Comparison of ENCODE assay signal across 13 cellular contexts in genomic region chr6:122580731-122581130, GRCh38. TPM values are rescaled to one million over a fixed set of nuclear protein-coding genes. Genes with fewer than 3 reads are reported as not detected.
DNase-seq lines count a peak whose midpoint lies in the region; ATAC-seq and TF ChIP-seq lines count a peak whose summit lies in the region.
"Had no signal": no experiment of that assay in that cellular context is flagged by ENCODE, and none has a peak within 500 bp of the region (broad histone marks: within the 10 kb centered on the region; RNA-seq: fewer than 3 reads in every experiment).

No MANE protein-coding gene starts in this region.

- H3K79me1 ChIP-seq in mesenchymal stem cell (replicated peaks; ENCODE audit: low read length, poor library complexity, severe bottlenecking) = no peaks in the 10 kb centered on the region

- H3F3A ChIP-seq in MM.1S (ENCODE audit: insufficient read depth, low read length) = no peaks in the 10 kb centered on the region

- no peak overlapping the region for H2AK5ac ChIP-seq in mesenchymal stem cell (ENCODE audit: low read length, severe bottlenecking)

- no peak overlapping the region for H3K4me3 Mint-ChIP-seq in activated T-helper 2 cell treated with anti-CD3 and anti-CD28 coated beads, Interferon-gamma antibody, Interleukin-2, Interleukin-4, amounts not matched to agents 10 μg/mL and 5 μg/mL and 100 μg/mL, durations not matched to agents 14 hours and 24 hours and 36 hours (ENCODE audit: low read depth)
- H3K4me3 Mint-ChIP-seq: activated T-cell treated with anti-CD3 and anti-CD28 coated beads, Interleukin-2, amount 50 U/mL, for 4 hours; CD4-positive, CD25-positive, alpha-beta regulatory T cell; natural killer cell had no signal

- H3K27ac Mint-ChIP-seq in activated T-helper 2 cell treated with anti-CD3 and anti-CD28 coated beads, Interferon-gamma antibody, Interleukin-2, Interleukin-4, amounts not matched to agents 10 μg/mL and 5 μg/mL and 100 μg/mL, durations not matched to agents 14 hours and 24 hours and 36 hours = no peak overlapping the region
- H3K27ac Mint-ChIP-seq: CD4-positive, CD25-positive, alpha-beta regulatory T cell; natural killer cell had no signal

- H3K14ac ChIP-seq in mesenchymal stem cell (ENCODE audit: low read length in 2 of 2) = no peak overlapping the region

- H2BK5ac ChIP-seq in mesenchymal stem cell (ENCODE audit: low read depth, low read length, poor library complexity, severe bottlenecking) = no peak overlapping the region

- H3K27me3 Mint-ChIP-seq in activated T-helper 2 cell treated with anti-CD3 and anti-CD28 coated beads, Interferon-gamma antibody, Interleukin-2, Interleukin-4, amounts not matched to agents 10 μg/mL and 5 μg/mL and 100 μg/mL, durations not matched to agents 14 hours and 24 hours and 36 hours (ENCODE audit: low read depth) = no peaks in the 10 kb centered on the region

- H3K4me3 ChIP-seq in MM.1S (ENCODE audit: low read length) = no peak overlapping the region
- H3K4me3 ChIP-seq in mesenchymal stem cell (ENCODE audit: insufficient read depth in 1 of 2, low read depth in 1 of 2, low read length in 2 of 2) = no peak overlapping the region

- no peak overlapping the region for H4K91ac ChIP-seq in mesenchymal stem cell (ENCODE audit: low read length)

- no peaks in the 10 kb centered on the region for H3K36me3 ChIP-seq in MM.1S (replicated peaks; ENCODE audit: insufficient read depth, low read length)
- H3K36me3 ChIP-seq in mesenchymal stem cell (ENCODE audit: control insufficient read depth in 1 of 2, insufficient read depth in 2 of 2, low read depth in 1 of 2, low read length in 2 of 2) = no peaks in the 10 kb centered on the region
- H3K36me3 ChIP-seq: WERI-Rb-1 had no signal

- H3K36me3 Mint-ChIP-seq in activated T-helper 2 cell treated with anti-CD3 and anti-CD28 coated beads, Interferon-gamma antibody, Interleukin-2, Interleukin-4, amounts not matched to agents 10 μg/mL and 5 μg/mL and 100 μg/mL, durations not matched to agents 14 hours and 24 hours and 36 hours (ENCODE audit: low read depth) = no peaks in the 10 kb centered on the region
- H3K36me3 Mint-ChIP-seq: CD4-positive, CD25-positive, alpha-beta regulatory T cell; natural killer cell had no signal

- no peak overlapping the region for H2BK15ac ChIP-seq in mesenchymal stem cell (ENCODE audit: low read depth, poor library complexity, severe bottlenecking)

- no peaks in the 10 kb centered on the region for H3K9me3 Mint-ChIP-seq in activated T-helper 2 cell treated with anti-CD3 and anti-CD28 coated beads, Interferon-gamma antibody, Interleukin-2, Interleukin-4, amounts not matched to agents 10 μg/mL and 5 μg/mL and 100 μg/mL, durations not matched to agents 14 hours and 24 hours and 36 hours

- H3K79me2 ChIP-seq in MM.1S (ENCODE audit: low read length) = no peaks in the 10 kb centered on the region

- no peak overlapping the region for H2BK12ac ChIP-seq in mesenchymal stem cell (ENCODE audit: low read length in 2 of 2)

- H3K4ac ChIP-seq in mesenchymal stem cell (ENCODE audit: low read depth in 1 of 2, low read length in 2 of 2) = no peak overlapping the region

- no peaks in the 10 kb centered on the region for H3K4me1 Mint-ChIP-seq in activated T-helper 2 cell treated with anti-CD3 and anti-CD28 coated beads, Interferon-gamma antibody, Interleukin-2, Interleukin-4, amounts not matched to agents 10 μg/mL and 5 μg/mL and 100 μg/mL, durations not matched to agents 14 hours and 24 hours and 36 hours (ENCODE audit: low read depth)
- H3K4me1 Mint-ChIP-seq: CD4-positive, CD25-positive, alpha-beta regulatory T cell; natural killer cell had no signal

- no peak overlapping the region for H3K23ac ChIP-seq in mesenchymal stem cell (ENCODE audit: low read length in 2 of 2)

- H4K8ac ChIP-seq in mesenchymal stem cell (ENCODE audit: low read length) = no peak overlapping the region

- TF ChIP-seq CTCF in MM.1S (IDR thresholded peaks at IDR 0.05; ENCODE audit: low read length) (0 out of 2 replicates have a peak, but pooled peaks have one; percentile 4), VCaP (conservative IDR thresholded peaks at IDR 0.05) (peak; percentile 37; the same call in 1 of the 2 replicates)

- no peak overlapping the region for H3K18ac ChIP-seq in mesenchymal stem cell (ENCODE audit: low read depth in 1 of 2, low read length in 2 of 2)

- H2AFZ ChIP-seq in MM.1S (ENCODE audit: low read length) (no peak overlapping the region), mesenchymal stem cell (ENCODE audit: low read depth, low read length) (no peak overlapping the region)

- no peaks in the 10 kb centered on the region for H3K4me1 ChIP-seq in MM.1S (ENCODE audit: low read length)
- no peaks in the 10 kb centered on the region for H3K4me1 ChIP-seq in mesenchymal stem cell (ENCODE audit: control insufficient read depth, insufficient read depth, low read depth, low read length)

- no peak for ATAC-seq in GM19463 (IDR thresholded peaks at IDR 0.05; ENCODE audit: unreplicated experiment)
- ATAC-seq: activated T-cell treated with anti-CD3 and anti-CD28 coated beads, Interleukin-2, amount 50 U/mL, for 4 hours; natural killer cell had no signal

- H3K27me3 ChIP-seq in MM.1S (replicated peaks; ENCODE audit: insufficient read depth, low read length) (no peaks in the 10 kb centered on the region), mesenchymal stem cell (ENCODE audit: control insufficient read depth in 1 of 2, insufficient read depth in 1 of 2, low read length in 2 of 2) (no peaks in the 10 kb centered on the region)

- no peaks in the 10 kb centered on the region for H3K9me2 ChIP-seq in MM.1S (replicated peaks; ENCODE audit: insufficient read depth, low read length)

- no CpG with 5 or more reads among the region's 3 CpGs for WGBS in mesenchymal stem cell

- intact Hi-C loops in activated T-helper 2 cell treated with anti-CD3 and anti-CD28 coated beads, Interferon-gamma antibody, Interleukin-2, Interleukin-4, amounts not matched to agents 10 μg/mL and 5 μg/mL and 100 μg/mL, durations not matched to agents 14 hours and 24 hours and 36 hours (cut with micrococcal nuclease) = no loop called here

- H3K9me3 ChIP-seq in MM.1S (replicated peaks; ENCODE audit: insufficient read depth, low read length) (no peaks in the 10 kb centered on the region), mesenchymal stem cell (ENCODE audit: control insufficient read depth, low read length) (no peaks in the 10 kb centered on the region)

- H3K4me2 ChIP-seq in MM.1S (ENCODE audit: low read depth, low read length) (no peak overlapping the region), mesenchymal stem cell (ENCODE audit: low read length, poor library complexity, severe bottlenecking) (no peak overlapping the region)

- H3K9ac ChIP-seq in MM.1S (ENCODE audit: low read length) = no peak overlapping the region
- no peak overlapping the region for H3K9ac ChIP-seq in mesenchymal stem cell (ENCODE audit: low read length)

- peak; percentile 9 for DNase-seq in Daoy (ENCODE audit: low read depth)
- no peak for DNase-seq in MM.1S
- peak; percentile 43 for DNase-seq in mesenchymal stem cell
- DNase-seq in activated CD4-positive, alpha-beta T cell treated with anti-CD3 and anti-CD28 coated beads, Interleukin-2, amount 50 U/mL, for 48 hours = no peak
- no peak for DNase-seq in cerebellum (ENCODE audit: low spot score)
- DNase-seq in activated T-helper 2 cell treated with anti-CD3 and anti-CD28 coated beads, Interferon-gamma antibody, Interleukin-2, Interleukin-4, amounts not matched to agents 10 μg/mL and 5 μg/mL and 100 μg/mL, durations not matched to agents 14 hours and 24 hours and 36 hours (ENCODE audit: low spot score) = no peak
- DNase-seq: activated T-cell treated with anti-CD3 and anti-CD28 coated beads, Interleukin-2, amount 50 U/mL, for 4 hours; CD4-positive, CD25-positive, alpha-beta regulatory T cell; natural killer cell; stimulated activated CD8-positive, alpha-beta memory T cell treated with anti-CD3 and anti-CD28 coated beads, Interleukin-4, amount 100 ng/mL, for 48 hours; WERI-Rb-1 had no signal

- H3K27ac ChIP-seq in MM.1S (ENCODE audit: low read length) = no peak overlapping the region
- no peak overlapping the region for H3K27ac ChIP-seq in VCaP
- H3K27ac ChIP-seq in mesenchymal stem cell (ENCODE audit: low read length, poor library complexity, severe bottlenecking) = no peak overlapping the region
- H3K27ac ChIP-seq: WERI-Rb-1 had no signal

- H4K20me1 ChIP-seq in MM.1S (ENCODE audit: insufficient read depth, low read length) = no peaks in the 10 kb centered on the region

- no peak overlapping the region for H2BK120ac ChIP-seq in mesenchymal stem cell (ENCODE audit: low read depth, low read length)

RNA-seq across cellular contexts. Expression of gene PKIB, which starts 29.5 kb away (rescaled TPM):
- 23.7 and 29.1 TPM in 2 replicates for total RNA-seq in Daoy (2014; rRNA removed; shearing (Covaris generic))
- polyA plus RNA-seq in mesenchymal stem cell (2013, experiment 1 of 2) = 38.9 TPM
- 41.0 TPM for polyA plus RNA-seq in mesenchymal stem cell (2013, experiment 2 of 2)
- 3.3 TPM for total RNA-seq in cerebellum
- total RNA-seq in activated T-helper 2 cell treated with anti-CD3 and anti-CD28 coated beads, Interferon-gamma antibody, Interleukin-2, Interleukin-4, amounts not matched to agents 10 μg/mL and 5 μg/mL and 100 μg/mL, durations not matched to agents 14 hours and 24 hours and 36 hours = 0.44 and 0.52 TPM in 2 replicates

Comparison
In these comparisons a context has a peak if more than half of its experiments do, and no peak if none do; other contexts are left out.
1. DNase-seq: peak in Daoy (single experiment) and mesenchymal stem cell (single experiment); none in MM.1S (single experiment), activated CD4-positive, alpha-beta T cell treated with anti-CD3 and anti-CD28 coated beads, Interleukin-2, amount 50 U/mL, for 48 hours (0 of 2), cerebellum (single experiment) and activated T-helper 2 cell treated with anti-CD3 and anti-CD28 coated beads, Interferon-gamma antibody, Interleukin-2, Interleukin-4, amounts not matched to agents 10 μg/mL and 5 μg/mL and 100 μg/mL, durations not matched to agents 14 hours and 24 hours and 36 hours (single experiment).